23 cellular contexts compared by ENCODE assay signal in the genomic region with DNA sequence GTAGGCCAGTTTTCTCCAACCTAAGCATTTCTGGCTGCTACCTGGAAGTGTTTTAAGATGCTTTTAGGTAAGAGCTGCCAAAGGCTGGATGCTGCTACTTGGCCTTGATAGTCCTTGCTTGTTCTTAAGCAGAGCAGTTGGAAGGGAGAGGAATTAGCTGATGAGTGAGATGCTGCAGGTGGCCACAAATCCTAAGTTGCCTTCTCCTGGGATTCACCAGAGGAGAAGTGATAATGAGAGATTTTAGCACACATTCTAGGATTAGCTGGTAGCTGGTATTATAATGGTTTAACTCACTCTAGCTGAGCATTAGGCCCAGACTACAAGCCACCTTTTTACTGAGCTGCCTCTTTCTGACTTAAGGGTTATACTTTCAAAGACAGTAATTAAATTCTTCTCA.
DNase-seq lines count a peak whose midpoint lies in the region; ATAC-seq and TF ChIP-seq lines count a peak whose summit lies in the region.
"Had no signal": no experiment of that assay in that cellular context is flagged by ENCODE, and none has a peak within 500 bp of the region (broad histone marks: within the 10 kb centered on the region; RNA-seq: fewer than 3 reads in every experiment).

No MANE protein-coding gene starts in this region.

- BruUV-seq in mammary epithelial cell (replicated peaks; lab: Mats Ljungman, UMichigan), result no TSS peak

- ATAC-seq in stimulated activated naive CD8-positive, alpha-beta T cell treated with anti-CD3 and anti-CD28 coated beads, Interleukin-15, Interleukin-2, amounts not matched to agents 100 U/mL and 50 U/mL, for 24 hours, result no peak
- ATAC-seq: A549; CD8-positive, alpha-beta T cell; GM12878 had no signal

- DNase-seq in D341Med (ENCODE audit: low spot score), result peak; percentile 69
- DNase-seq in NCI-H524 (lab: John Stamatoyannopoulos, UW), result peak; percentile 63 to 90
- peak; percentile 98 for DNase-seq in NCI-H82 (lab: John Stamatoyannopoulos, UW)
- peak; percentile 81 for DNase-seq in WERI-Rb-1
- no peak for DNase-seq in mammary epithelial cell
- no peak for DNase-seq in NCI-H1930 (lab: John Stamatoyannopoulos, UW)
- no peak for DNase-seq in stimulated activated naive CD8-positive, alpha-beta T cell treated with anti-CD3 and anti-CD28 coated beads, Interleukin-15, Interleukin-2, amounts not matched to agents 100 U/mL and 50 U/mL, for 24 hours
- no peak for DNase-seq in activated CD4-positive, CD25-positive, alpha-beta regulatory T cell (lab: John Stamatoyannopoulos, UW)
- DNase-seq: AML-193; CD4-positive, alpha-beta T cell; CD8-positive, alpha-beta T cell; DMS 273 treated with DMSO at 0.1 percent for 48 hours; DMS153; DMS53; DMS79; DND-41; EL; GDM1 had no signal

- no peak for TF ChIP-seq CTCF in WERI-Rb-1 (IDR thresholded peaks at IDR 0.05; ENCODE audit: low read depth, low read length)
- no peak for TF ChIP-seq CTCF in mammary epithelial cell (conservative IDR thresholded peaks at IDR 0.05 in 1 of 2, IDR thresholded peaks at IDR 0.05 in 1 of 2; ENCODE audit: extremely low read depth in 1 of 2, insufficient read depth in 1 of 2, low read depth in 1 of 2, low read length in 2 of 2)

- H3K4me2 ChIP-seq in mammary epithelial cell (ENCODE audit: insufficient read depth, low read depth, low read length), result no peak overlapping the region
- H3K4me2 ChIP-seq: A549; BLaER1 treated with 17β-estradiol and CSF1 and Interleukin-3, amounts not matched to agents 10 nM and 100 nM had no signal

- CTCF ChIA-PET in mammary epithelial cell (lab: Charles Lee; ENCODE audit: low non-redundant PET), result no interaction called here

- H3K4me1 ChIP-seq in mammary epithelial cell (ENCODE audit: insufficient read depth, low read length), result no peaks in the 10 kb centered on the region
- H3K4me1 ChIP-seq: A549 had no signal

- H3K27ac ChIP-seq in WERI-Rb-1 (peak overlapping the region; percentile 25), mammary epithelial cell (ENCODE audit: insufficient read depth, low read depth, low read length) (no peak overlapping the region)
- H3K27ac ChIP-seq: 22Rv1; A549; BLaER1 treated with 17β-estradiol and CSF1 and Interleukin-3, amounts not matched to agents 10 nM and 100 nM; C4-2B had no signal

- H3K27me3 ChIP-seq in WERI-Rb-1 (ENCODE audit: insufficient read depth, low read depth, severe bottlenecking) (no peaks in the 10 kb centered on the region), mammary epithelial cell (ENCODE audit: insufficient read depth, low read length) (peaks cover 3% of the 10 kb centered on the region)
- H3K27me3 ChIP-seq: BLaER1 treated with 17β-estradiol and CSF1 and Interleukin-3, amounts not matched to agents 10 nM and 100 nM had no signal

- H3K9me3 ChIP-seq in WERI-Rb-1 (ENCODE audit: severe bottlenecking) (no peaks in the 10 kb centered on the region), mammary epithelial cell (replicated peaks; ENCODE audit: insufficient read depth, low read length) (no peaks in the 10 kb centered on the region)
- H3K9me3 ChIP-seq: A549 had no signal

- dilution Hi-C loops in mammary epithelial cell (cut with HindIII; ENCODE audit: low sequenced_read_pairs), result no loop called here

- H3K79me2 ChIP-seq in mammary epithelial cell (ENCODE audit: insufficient read depth, low read length), result no peaks in the 10 kb centered on the region

- no peak overlapping the region for H2AFZ ChIP-seq in mammary epithelial cell (ENCODE audit: low read depth, low read length)

- intact Hi-C loops in mammary epithelial cell (cut with micrococcal nuclease), result no loop called here

- H3K9ac ChIP-seq in mammary epithelial cell (ENCODE audit: insufficient read depth, low read length), result no peak overlapping the region
- H3K9ac ChIP-seq: BLaER1 treated with 17β-estradiol and CSF1 and Interleukin-3, amounts not matched to agents 10 nM and 100 nM had no signal

- H3K36me3 ChIP-seq in WERI-Rb-1 (no peaks in the 10 kb centered on the region), mammary epithelial cell (ENCODE audit: insufficient read depth, low read length) (no peaks in the 10 kb centered on the region)
- H3K36me3 ChIP-seq: BLaER1 treated with 17β-estradiol and CSF1 and Interleukin-3, amounts not matched to agents 10 nM and 100 nM had no signal

- peaks cover 2% of the 10 kb centered on the region for H4K20me1 ChIP-seq in mammary epithelial cell (ENCODE audit: insufficient read depth, low read length)
- H4K20me1 ChIP-seq: BLaER1 treated with 17β-estradiol and CSF1 and Interleukin-3, amounts not matched to agents 10 nM and 100 nM had no signal

- H3K4me3 ChIP-seq in WERI-Rb-1 (ENCODE audit: low read depth, low read length) (no peak overlapping the region), mammary epithelial cell (replicated peaks in 1 of 3; ENCODE audit: insufficient read depth in 1 of 3, low read depth in 2 of 3, low read length in 3 of 3) (no peak overlapping the region)
- H3K4me3 ChIP-seq: A549; BLaER1 treated with 17β-estradiol and CSF1 and Interleukin-3, amounts not matched to agents 10 nM and 100 nM; GM12878 had no signal

- in situ Hi-C loops in mammary epithelial cell (cut with MboI; ENCODE audit: low sequenced_read_pairs in 2 of 2), result no loop called here

Comparison
In these comparisons a context has a peak if more than half of its experiments do, and no peak if none do; other contexts are left out.
1. DNase-seq: peak in D341Med (single experiment), NCI-H524 (2 of 2), NCI-H82 (single experiment) and WERI-Rb-1 (single experiment); none in mammary epithelial cell (single experiment), NCI-H1930 (0 of 2), stimulated activated naive CD8-positive, alpha-beta T cell treated with anti-CD3 and anti-CD28 coated beads, Interleukin-15, Interleukin-2, amounts not matched to agents 100 U/mL and 50 U/mL, for 24 hours (single experiment) and activated CD4-positive, CD25-positive, alpha-beta regulatory T cell (0 of 4).